Comparison of ENCODE assay signal across 10 cellular contexts in the genomic region with DNA sequence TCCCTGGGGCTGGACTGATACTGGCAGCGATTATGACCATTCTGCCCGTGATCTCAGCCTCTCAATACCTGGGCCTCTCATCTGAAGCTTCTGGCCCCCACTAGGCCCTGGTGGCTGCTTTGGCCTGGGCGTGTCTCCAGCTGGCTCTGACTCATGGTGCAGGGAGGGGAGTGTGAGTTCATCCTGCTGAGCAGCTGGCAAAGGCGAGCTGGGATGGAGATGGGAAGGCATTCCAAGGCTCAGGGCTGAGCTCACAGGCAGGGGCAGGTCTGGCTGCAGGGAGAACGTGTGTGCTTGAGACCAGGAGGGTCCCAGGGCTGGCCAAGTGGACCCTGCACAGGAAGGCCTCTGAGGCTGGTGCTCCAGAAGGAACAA.
DNase-seq lines count a peak whose midpoint lies in the region; ATAC-seq, FAIRE-seq and TF ChIP-seq lines count a peak whose summit lies in the region.
"Had no signal": no experiment of that assay in that cellular context is flagged by ENCODE, and none has a peak within 500 bp of the region (broad histone marks: within the 10 kb centered on the region; RNA-seq: fewer than 3 reads in every experiment).

No MANE protein-coding gene starts in this region.

- peak; percentile 83 for FAIRE-seq in H54 (lab: Jason Lieb, UNC)

- no peak for TF ChIP-seq POLR2A in H54 (IDR thresholded peaks at IDR 0.05; ENCODE audit: low read depth, low read length)

- peak overlapping the region; percentile 98 for H3K4me3 Mint-ChIP-seq in memory B cell

- H3K27ac Mint-ChIP-seq in memory B cell, result peak overlapping the region; percentile 96

- H3K36me3 Mint-ChIP-seq in memory B cell, result peaks cover 25% of the 10 kb centered on the region

- H3K27me3 Mint-ChIP-seq in memory B cell, result no peaks in the 10 kb centered on the region

- ATAC-seq in memory B cell (ENCODE audit: low read depth) (no peak), GM21825 (IDR thresholded peaks at IDR 0.05; ENCODE audit: unreplicated experiment) (no peak), GM18858 (IDR thresholded peaks at IDR 0.05; ENCODE audit: unreplicated experiment) (no peak)

- peaks cover 28% of the 10 kb centered on the region for H3K4me1 Mint-ChIP-seq in memory B cell

- peak; percentile 93 for DNase-seq in DMS 273 (lab: John Stamatoyannopoulos, UW; ENCODE audit: unreplicated experiment)
- DNase-seq in H54 (ENCODE audit: insufficient read length, low spot score), result peak; percentile 51
- DNase-seq in RKO (ENCODE audit: low spot score), result peak; percentile 45
- DNase-seq in memory B cell (ENCODE audit: low spot score in 2 of 2), result no peak
- no peak for DNase-seq in SKM-1 treated with dmso at 0.1 percent for 144 hours (lab: John Stamatoyannopoulos, UW; ENCODE audit: unreplicated experiment)
- no peak for DNase-seq in DMS153 treated with DMSO at 0.1 percent for 48 hours (lab: John Stamatoyannopoulos, UW; ENCODE audit: unreplicated experiment)
- DNase-seq: activated CD8-positive, alpha-beta memory T cell treated with anti-CD3 and anti-CD28 coated beads, Interleukin-2, amount 50 U/mL, for 4 hours; NCI-H510A had no signal

- H3K9me3 Mint-ChIP-seq in memory B cell, result no peaks in the 10 kb centered on the region

Comparison
In these comparisons a context has a peak if more than half of its experiments do, and no peak if none do; other contexts are left out.
1. DNase-seq: peak in DMS 273 (single experiment), H54 (single experiment) and RKO (single experiment); none in memory B cell (0 of 2), SKM-1 treated with dmso at 0.1 percent for 144 hours (single experiment) and DMS153 treated with DMSO at 0.1 percent for 48 hours (single experiment).